In genomic region chr4:109389367-109390118, GRCh38 we compare ENCODE assay signal across 11 cellular contexts. TPM values are rescaled to one million over a fixed set of nuclear protein-coding genes. Genes with fewer than 3 reads are reported as not detected.
DNase-seq lines count a peak whose midpoint lies in the region; ATAC-seq and TF ChIP-seq lines count a peak whose summit lies in the region.
"Had no signal": no experiment of that assay in that cellular context is flagged by ENCODE, and none has a peak within 500 bp of the region (broad histone marks: within the 10 kb centered on the region; RNA-seq: fewer than 3 reads in every experiment).

No MANE protein-coding gene starts in this region.

- no peak overlapping the region for H3K4me3 Mint-ChIP-seq in natural killer cell treated with Interleukin-12 subunit alpha and Interleukin-12 subunit beta and Interleukin-15 and Interleukin-18, amount 100 ng/mL, for 72 hours
- H3K4me3 Mint-ChIP-seq: stimulated activated naive CD8-positive, alpha-beta T cell treated with anti-CD3 and anti-CD28 coated beads, Interleukin-15, Interleukin-2, amounts not matched to agents 100 ng/mL and 50 ng/mL, for 24 hours had no signal

- 36 to 43% methylated on average over 7 of the region's 7 CpGs for WGBS in tibial nerve, 2 donors

- H3K4me1 Mint-ChIP-seq in natural killer cell treated with Interleukin-12 subunit alpha and Interleukin-12 subunit beta and Interleukin-15 and Interleukin-18, amount 100 ng/mL, for 72 hours (ENCODE audit: low read depth in 2 of 2) = peaks cover 0 to 3% of the 10 kb centered on the region in 2 donors

- TF ChIP-seq CTCF in tibial nerve (IDR thresholded peaks at IDR 0.05) = no peak

- no peak overlapping the region for H3K4me3 ChIP-seq in tibial nerve

- H3K36me3 ChIP-seq in tibial nerve = no peaks in the 10 kb centered on the region

- no peak for TF ChIP-seq EP300 in tibial nerve (IDR thresholded peaks at IDR 0.05)

- TF ChIP-seq POLR2A in GM18505 (IDR thresholded peaks at IDR 0.05; ENCODE audit: borderline replicate concordance, extremely low read depth, insufficient read depth, insufficient read length) = no peak
- TF ChIP-seq POLR2A in tibial nerve (IDR thresholded peaks at IDR 0.05) = no peak

- H3K36me3 Mint-ChIP-seq in natural killer cell treated with Interleukin-12 subunit alpha and Interleukin-12 subunit beta and Interleukin-15 and Interleukin-18, amount 100 ng/mL, for 72 hours = no peaks in the 10 kb centered on the region

- peaks cover 0 to 4% (median 0%) of the 10 kb centered on the region in 4 donors for H3K4me1 ChIP-seq in tibial nerve
- H3K4me1 ChIP-seq: Caco-2 had no signal

- no peak overlapping the region for H3K27ac Mint-ChIP-seq in natural killer cell treated with Interleukin-12 subunit alpha and Interleukin-12 subunit beta and Interleukin-15 and Interleukin-18, amount 100 ng/mL, for 72 hours
- H3K27ac Mint-ChIP-seq: stimulated activated naive CD8-positive, alpha-beta T cell treated with anti-CD3 and anti-CD28 coated beads, Interleukin-15, Interleukin-2, amounts not matched to agents 100 ng/mL and 50 ng/mL, for 24 hours had no signal

- intact Hi-C loops in left ventricle myocardium superior (cut with micrococcal nuclease) = no loop called here

- H3K9me3 ChIP-seq in tibial nerve = no peaks in the 10 kb centered on the region
- H3K9me3 ChIP-seq: Caco-2 had no signal

- H3K27ac ChIP-seq in tibial nerve = no peak overlapping the region

- H3K9me3 Mint-ChIP-seq in natural killer cell treated with Interleukin-12 subunit alpha and Interleukin-12 subunit beta and Interleukin-15 and Interleukin-18, amount 100 ng/mL, for 72 hours = no peaks in the 10 kb centered on the region
- H3K9me3 Mint-ChIP-seq: stimulated activated naive CD8-positive, alpha-beta T cell treated with anti-CD3 and anti-CD28 coated beads, Interleukin-15, Interleukin-2, amounts not matched to agents 100 ng/mL and 50 ng/mL, for 24 hours had no signal

- DNase-seq in left ventricle myocardium superior (peak; percentile 39), tibial nerve (ENCODE audit: low spot score in 2 of 2) (no peak), HT-29 (ENCODE audit: low spot score) (no peak), GM19238 (ENCODE audit: insufficient read length, low spot score) (no peak)
- no peak for DNase-seq in natural killer cell treated with Interleukin-12 subunit alpha and Interleukin-12 subunit beta and Interleukin-15 and Interleukin-18, amount 100 ng/mL, for 72 hours (ENCODE audit: low spot score)
- DNase-seq: activated CD4-positive, CD25-positive, alpha-beta regulatory T cell treated with anti-CD3 and anti-CD28 coated beads, Interleukin-2, amount 50 U/mL, for 72 hours; Caco-2 had no signal

- peaks cover 18 to 21% of the 10 kb centered on the region in 2 donors for H3K27me3 Mint-ChIP-seq in natural killer cell treated with Interleukin-12 subunit alpha and Interleukin-12 subunit beta and Interleukin-15 and Interleukin-18, amount 100 ng/mL, for 72 hours

- ATAC-seq in GM18505 (IDR thresholded peaks at IDR 0.05; ENCODE audit: unreplicated experiment) = peak; percentile 72
- ATAC-seq in GM21528 (IDR thresholded peaks at IDR 0.05; ENCODE audit: low FRiP score, unreplicated experiment) = peak; percentile 66
- peak; percentile 59 for ATAC-seq in HG03521 (IDR thresholded peaks at IDR 0.05; ENCODE audit: unreplicated experiment)
- peak; percentile 75 for ATAC-seq in left ventricle myocardium superior
- no peak for ATAC-seq in natural killer cell treated with Interleukin-12 subunit alpha and Interleukin-12 subunit beta and Interleukin-15 and Interleukin-18, amount 100 ng/mL, for 72 hours

- H3K27me3 ChIP-seq in tibial nerve = no peaks in the 10 kb centered on the region

RNA-seq across cellular contexts. Expression of gene SEC24B, which starts 44.1 kb away (rescaled TPM):
- total RNA-seq in left ventricle myocardium superior = 29.3 TPM
- 10 to 100 TPM; 31.8 to 37.5 (median 35.4) TPM for total RNA-seq in tibial nerve
- total RNA-seq in HT-29 (2014; rRNA removed; shearing (Covaris generic)) = 8.9 and 10.1 TPM in 2 replicates
- 10 to 100 TPM; 29.5 to 29.9 TPM for total RNA-seq in natural killer cell treated with Interleukin-12 subunit alpha and Interleukin-12 subunit beta and Interleukin-15 and Interleukin-18, amount 100 ng/mL, for 72 hours

Comparison
In these comparisons a context has a peak if more than half of its experiments do, and no peak if none do; other contexts are left out.
1. ATAC-seq: peak in GM18505 (single experiment), GM21528 (single experiment), HG03521 (single experiment) and left ventricle myocardium superior (single experiment); none in natural killer cell treated with Interleukin-12 subunit alpha and Interleukin-12 subunit beta and Interleukin-15 and Interleukin-18, amount 100 ng/mL, for 72 hours (0 of 2).